In the genomic region with DNA sequence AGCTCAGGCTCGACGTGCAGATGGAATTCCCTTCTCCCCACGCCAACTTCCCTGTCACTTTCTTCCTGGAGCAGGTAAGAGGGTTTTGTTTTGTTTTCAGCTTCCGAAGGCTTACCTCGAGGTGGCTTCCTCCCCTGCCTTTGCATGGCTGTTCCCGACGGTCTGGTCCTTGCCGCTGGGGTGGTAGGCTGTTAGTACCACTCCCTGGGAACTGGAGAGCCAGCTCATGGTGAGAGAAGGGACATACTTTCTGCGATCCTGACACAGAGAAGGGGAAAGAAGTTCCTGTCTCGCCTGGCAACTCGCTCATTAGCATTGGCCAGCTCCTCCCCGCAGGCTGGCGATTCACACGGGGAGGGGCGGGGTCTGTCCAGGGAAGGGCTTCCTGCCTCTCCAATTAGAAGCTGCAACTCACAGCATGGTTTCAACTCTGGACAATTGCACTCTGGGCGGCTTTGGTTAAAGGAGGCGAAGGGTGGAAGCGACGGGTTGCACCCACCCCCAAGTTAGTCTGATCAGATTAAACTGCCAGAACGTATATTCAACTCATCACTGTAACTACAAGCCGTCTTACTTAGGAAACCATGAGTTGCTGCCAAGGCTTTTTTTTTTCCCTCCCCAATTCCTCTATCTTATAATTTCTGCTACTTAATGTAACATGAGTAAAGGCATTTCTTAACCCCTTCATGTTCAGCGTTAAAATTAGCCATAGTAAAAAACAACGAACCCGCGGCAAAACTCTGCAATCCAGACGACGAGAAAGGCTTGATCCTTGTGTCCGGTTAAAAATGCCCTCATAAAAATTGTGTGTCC, we compare ENCODE assay signal across 2 cellular contexts.
TF ChIP-seq lines count a peak whose summit lies in the region.

A gene with protein sequence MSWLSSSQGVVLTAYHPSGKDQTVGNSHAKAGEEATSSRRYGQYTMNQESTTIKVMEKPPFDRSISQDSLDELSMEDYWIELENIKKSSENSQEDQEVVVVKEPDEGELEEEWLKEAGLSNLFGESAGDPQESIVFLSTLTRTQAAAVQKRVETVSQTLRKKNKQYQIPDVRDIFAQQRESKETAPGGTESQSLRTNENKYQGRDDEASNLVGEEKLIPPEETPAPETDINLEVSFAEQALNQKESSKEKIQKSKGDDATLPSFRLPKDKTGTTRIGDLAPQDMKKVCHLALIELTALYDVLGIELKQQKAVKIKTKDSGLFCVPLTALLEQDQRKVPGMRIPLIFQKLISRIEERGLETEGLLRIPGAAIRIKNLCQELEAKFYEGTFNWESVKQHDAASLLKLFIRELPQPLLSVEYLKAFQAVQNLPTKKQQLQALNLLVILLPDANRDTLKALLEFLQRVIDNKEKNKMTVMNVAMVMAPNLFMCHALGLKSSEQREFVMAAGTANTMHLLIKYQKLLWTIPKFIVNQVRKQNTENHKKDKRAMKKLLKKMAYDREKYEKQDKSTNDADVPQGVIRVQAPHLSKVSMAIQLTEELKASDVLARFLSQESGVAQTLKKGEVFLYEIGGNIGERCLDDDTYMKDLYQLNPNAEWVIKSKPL (minus strand): TSS at position 269 of the 813 bp plus-strand sequence. CDS start 41 bp downstream, at position 228.

TF ChIP-seq in HEK293, 187 proteins besides CTCF, POLR2A, EP300 and RAD21 (continued from another document):
- TF ChIP-seq ZNF785 (tag by site-specific recombination; IDR thresholded peaks at IDR 0.05) (no peak), YY2 (tag by site-specific recombination; IDR thresholded peaks at IDR 0.05) (no peak), ZNF169 (tag by site-specific recombination; IDR thresholded peaks at IDR 0.05) (no peak), ZNF658 (tag by site-specific recombination; IDR thresholded peaks at IDR 0.05) (no peak), OSR2 (tag by site-specific recombination; IDR thresholded peaks at IDR 0.05) (no peak), ZBTB1 (tag by site-specific recombination; IDR thresholded peaks at IDR 0.05) (no peak), SP2 (tag by site-specific recombination; IDR thresholded peaks at IDR 0.05) (peak; percentile 70), RBAK (tag by site-specific recombination; IDR thresholded peaks at IDR 0.05) (no peak)
- TF ChIP-seq, protein P1, sequence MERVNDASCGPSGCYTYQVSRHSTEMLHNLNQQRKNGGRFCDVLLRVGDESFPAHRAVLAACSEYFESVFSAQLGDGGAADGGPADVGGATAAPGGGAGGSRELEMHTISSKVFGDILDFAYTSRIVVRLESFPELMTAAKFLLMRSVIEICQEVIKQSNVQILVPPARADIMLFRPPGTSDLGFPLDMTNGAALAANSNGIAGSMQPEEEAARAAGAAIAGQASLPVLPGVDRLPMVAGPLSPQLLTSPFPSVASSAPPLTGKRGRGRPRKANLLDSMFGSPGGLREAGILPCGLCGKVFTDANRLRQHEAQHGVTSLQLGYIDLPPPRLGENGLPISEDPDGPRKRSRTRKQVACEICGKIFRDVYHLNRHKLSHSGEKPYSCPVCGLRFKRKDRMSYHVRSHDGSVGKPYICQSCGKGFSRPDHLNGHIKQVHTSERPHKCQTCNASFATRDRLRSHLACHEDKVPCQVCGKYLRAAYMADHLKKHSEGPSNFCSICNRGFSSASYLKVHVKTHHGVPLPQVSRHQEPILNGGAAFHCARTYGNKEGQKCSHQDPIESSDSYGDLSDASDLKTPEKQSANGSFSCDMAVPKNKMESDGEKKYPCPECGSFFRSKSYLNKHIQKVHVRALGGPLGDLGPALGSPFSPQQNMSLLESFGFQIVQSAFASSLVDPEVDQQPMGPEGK (tag by site-specific recombination; IDR thresholded peaks at IDR 0.05): peak; percentile 53

TF ChIP-seq in K562, 482 proteins besides CTCF, POLR2A, EP300 and RAD21 (continued from another document and continues in another):
- TF ChIP-seq, protein P2, sequence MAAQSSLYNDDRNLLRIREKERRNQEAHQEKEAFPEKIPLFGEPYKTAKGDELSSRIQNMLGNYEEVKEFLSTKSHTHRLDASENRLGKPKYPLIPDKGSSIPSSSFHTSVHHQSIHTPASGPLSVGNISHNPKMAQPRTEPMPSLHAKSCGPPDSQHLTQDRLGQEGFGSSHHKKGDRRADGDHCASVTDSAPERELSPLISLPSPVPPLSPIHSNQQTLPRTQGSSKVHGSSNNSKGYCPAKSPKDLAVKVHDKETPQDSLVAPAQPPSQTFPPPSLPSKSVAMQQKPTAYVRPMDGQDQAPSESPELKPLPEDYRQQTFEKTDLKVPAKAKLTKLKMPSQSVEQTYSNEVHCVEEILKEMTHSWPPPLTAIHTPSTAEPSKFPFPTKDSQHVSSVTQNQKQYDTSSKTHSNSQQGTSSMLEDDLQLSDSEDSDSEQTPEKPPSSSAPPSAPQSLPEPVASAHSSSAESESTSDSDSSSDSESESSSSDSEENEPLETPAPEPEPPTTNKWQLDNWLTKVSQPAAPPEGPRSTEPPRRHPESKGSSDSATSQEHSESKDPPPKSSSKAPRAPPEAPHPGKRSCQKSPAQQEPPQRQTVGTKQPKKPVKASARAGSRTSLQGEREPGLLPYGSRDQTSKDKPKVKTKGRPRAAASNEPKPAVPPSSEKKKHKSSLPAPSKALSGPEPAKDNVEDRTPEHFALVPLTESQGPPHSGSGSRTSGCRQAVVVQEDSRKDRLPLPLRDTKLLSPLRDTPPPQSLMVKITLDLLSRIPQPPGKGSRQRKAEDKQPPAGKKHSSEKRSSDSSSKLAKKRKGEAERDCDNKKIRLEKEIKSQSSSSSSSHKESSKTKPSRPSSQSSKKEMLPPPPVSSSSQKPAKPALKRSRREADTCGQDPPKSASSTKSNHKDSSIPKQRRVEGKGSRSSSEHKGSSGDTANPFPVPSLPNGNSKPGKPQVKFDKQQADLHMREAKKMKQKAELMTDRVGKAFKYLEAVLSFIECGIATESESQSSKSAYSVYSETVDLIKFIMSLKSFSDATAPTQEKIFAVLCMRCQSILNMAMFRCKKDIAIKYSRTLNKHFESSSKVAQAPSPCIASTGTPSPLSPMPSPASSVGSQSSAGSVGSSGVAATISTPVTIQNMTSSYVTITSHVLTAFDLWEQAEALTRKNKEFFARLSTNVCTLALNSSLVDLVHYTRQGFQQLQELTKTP (IDR thresholded peaks at IDR 0.05; ENCODE audit: low read depth in 1 of 2, partially characterized antibody in 2 of 2): no peak
- TF ChIP-seq E2F8 (IDR thresholded peaks at IDR 0.05; ENCODE audit: low read depth, partially characterized antibody): peak; percentile 9
- TF ChIP-seq ZNF121 (CRISPR knock-in tag; conservative IDR thresholded peaks at IDR 0.05): no peak
- no peak for TF ChIP-seq ZNF280B (CRISPR knock-in tag; IDR thresholded peaks at IDR 0.05)
- TF ChIP-seq L3MBTL2 (IDR thresholded peaks at IDR 0.05): peak; percentile 65; the same call in 1 of the 2 replicates
- peak; percentile 95; the same call in 1 of the 2 replicates for TF ChIP-seq KAT7 (CRISPR knock-in tag; IDR thresholded peaks at IDR 0.05; ENCODE audit: borderline replicate concordance)
- no peak for TF ChIP-seq ZBTB17 (CRISPR knock-in tag; IDR thresholded peaks at IDR 0.05)
- no peak for TF ChIP-seq SMAD3 (CRISPR knock-in tag; conservative IDR thresholded peaks at IDR 0.05)
- TF ChIP-seq ZNF592 (IDR thresholded peaks at IDR 0.05): peak; percentile 67
- peak in 1 of 2 experiments; percentile 80; a peak in 2 of 4 replicates for TF ChIP-seq RCOR1 (IDR thresholded peaks at IDR 0.05; ENCODE audit: borderline replicate concordance in 1 of 2, low read depth in 2 of 2, low read length in 2 of 2)
- no peak; the same call in 1 of the 2 replicates for TF ChIP-seq CBX1 (IDR thresholded peaks at IDR 0.05; ENCODE audit: low read depth)
- 0 out of 2 replicates have a peak, but pooled peaks have one; percentile 17 for TF ChIP-seq SIN3B (IDR thresholded peaks at IDR 0.05; ENCODE audit: low read depth)
- peak; percentile 31; the same call in 1 of the 2 replicates for TF ChIP-seq ZFX (CRISPR knock-in tag; IDR thresholded peaks at IDR 0.05)
- TF ChIP-seq NCOR1 (IDR thresholded peaks at IDR 0.05): peak; percentile 10; the same call in 1 of the 2 replicates
- TF ChIP-seq POLR2H (tag; IDR thresholded peaks at IDR 0.05; ENCODE audit: low read depth): peak; percentile 80
- no peak for TF ChIP-seq ZNF133 (CRISPR knock-in tag; IDR thresholded peaks at IDR 0.05)
- peak; percentile 43; the same call in 1 of the 2 replicates for TF ChIP-seq JUND (IDR thresholded peaks at IDR 0.05; ENCODE audit: borderline replicate concordance, low read depth, low read length)
- no peak; the same call in 1 of the 3 replicates for TF ChIP-seq JUND (tag; IDR thresholded peaks at IDR 0.05; ENCODE audit: borderline replicate concordance, low read depth, low read length)
- TF ChIP-seq SAP30 (IDR thresholded peaks at IDR 0.05; ENCODE audit: borderline replicate concordance, insufficient read depth, low read depth, low read length, poor library complexity, severe bottlenecking): peak; percentile 40
- no peak for TF ChIP-seq ZNF707 (CRISPR knock-in tag; conservative IDR thresholded peaks at IDR 0.05)
- TF ChIP-seq ZNF253 (CRISPR knock-in tag; conservative IDR thresholded peaks at IDR 0.05): no peak
- no peak for TF ChIP-seq MAFK (IDR thresholded peaks at IDR 0.05; ENCODE audit: low read length)
- no peak; the same call in 1 of the 2 replicates for TF ChIP-seq ADNP (tag; IDR thresholded peaks at IDR 0.05)
- 0 out of 4 replicates have a peak, but pooled peaks of 1 of the 2 experiments have one; percentile 6 for TF ChIP-seq KDM1A (IDR thresholded peaks at IDR 0.05)
- TF ChIP-seq, protein P3, sequence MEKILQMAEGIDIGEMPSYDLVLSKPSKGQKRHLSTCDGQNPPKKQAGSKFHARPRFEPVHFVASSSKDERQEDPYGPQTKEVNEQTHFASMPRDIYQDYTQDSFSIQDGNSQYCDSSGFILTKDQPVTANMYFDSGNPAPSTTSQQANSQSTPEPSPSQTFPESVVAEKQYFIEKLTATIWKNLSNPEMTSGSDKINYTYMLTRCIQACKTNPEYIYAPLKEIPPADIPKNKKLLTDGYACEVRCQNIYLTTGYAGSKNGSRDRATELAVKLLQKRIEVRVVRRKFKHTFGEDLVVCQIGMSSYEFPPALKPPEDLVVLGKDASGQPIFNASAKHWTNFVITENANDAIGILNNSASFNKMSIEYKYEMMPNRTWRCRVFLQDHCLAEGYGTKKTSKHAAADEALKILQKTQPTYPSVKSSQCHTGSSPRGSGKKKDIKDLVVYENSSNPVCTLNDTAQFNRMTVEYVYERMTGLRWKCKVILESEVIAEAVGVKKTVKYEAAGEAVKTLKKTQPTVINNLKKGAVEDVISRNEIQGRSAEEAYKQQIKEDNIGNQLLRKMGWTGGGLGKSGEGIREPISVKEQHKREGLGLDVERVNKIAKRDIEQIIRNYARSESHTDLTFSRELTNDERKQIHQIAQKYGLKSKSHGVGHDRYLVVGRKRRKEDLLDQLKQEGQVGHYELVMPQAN (IDR thresholded peaks at IDR 0.05; ENCODE audit: borderline replicate concordance): peak; percentile 82; the same call in 1 of the 2 replicates
- peak; percentile 43; the same call in 1 of the 2 replicates for TF ChIP-seq ZNF384 (IDR thresholded peaks at IDR 0.05; ENCODE audit: low read depth, low read length)
- TF ChIP-seq EGR1 (conservative IDR thresholded peaks at IDR 0.05): 0 out of 2 replicates have a peak, but pooled peaks have one; percentile 5
